In genomic region chr12:128267651-128268347, GRCh38 we compare ENCODE assay signal across 17 cellular contexts. TPM values are rescaled to one million over a fixed set of nuclear protein-coding genes. Genes with fewer than 3 reads are reported as not detected.
DNase-seq lines count a peak whose midpoint lies in the region; ATAC-seq and TF ChIP-seq lines count a peak whose summit lies in the region.
"Had no signal": no experiment of that assay in that cellular context is flagged by ENCODE, and none has a peak within 500 bp of the region (broad histone marks: within the 10 kb centered on the region; RNA-seq: fewer than 3 reads in every experiment).

No MANE protein-coding gene starts in this region.

- ATAC-seq in Right ventricle myocardium inferior (no peak), left cardiac atrium (peak; percentile 24 to 51), GM18502 (IDR thresholded peaks at IDR 0.05; ENCODE audit: poor library complexity, unreplicated experiment) (no peak), GM21619 (IDR thresholded peaks at IDR 0.05; ENCODE audit: unreplicated experiment) (no peak)
- ATAC-seq: effector memory CD8-positive, alpha-beta T cell; WTC11 had no signal

- H3K27me3 ChIP-seq in cardiac muscle cell (peaks cover 77% of the 10 kb centered on the region), osteoblast (ENCODE audit: insufficient read depth, low read length) (no peaks in the 10 kb centered on the region), vagina (no peaks in the 10 kb centered on the region)
- H3K27me3 ChIP-seq: SJSA1 had no signal

- H3K4me3 ChIP-seq in cardiac muscle cell (peak overlapping the region; percentile 47), osteoblast (ENCODE audit: insufficient read depth, low read length) (no peak overlapping the region), vagina (peak overlapping the region; percentile 57 to 66)
- H3K4me3 ChIP-seq: SJSA1 had no signal

- TF ChIP-seq CTCF in cardiac muscle cell (IDR thresholded peaks at IDR 0.05; ENCODE audit: low read depth, low read length) = no peak
- TF ChIP-seq CTCF in osteoblast (IDR thresholded peaks at IDR 0.05; ENCODE audit: extremely low read depth, low read depth, low read length) = no peak
- no peak for TF ChIP-seq CTCF in vagina (IDR thresholded peaks at IDR 0.05)

- intact Hi-C loops in Right ventricle myocardium inferior (cut with DNase I) = loop anchor here (10.0 kb wide), 1 partner anchor 1647 kb away; no protein-coding TSS in a partner anchor
- intact Hi-C loops in left cardiac atrium (cut with DNase I) = loop anchor here in 1 of 2 donors (10.0 kb wide), 1 partner anchor 1647 kb away; no protein-coding TSS in a partner anchor
- intact Hi-C loops in vagina (cut with DNase I) = no loop called here
- intact Hi-C loops in activated T-helper 2 cell treated with anti-CD3 and anti-CD28 coated beads, Interferon-gamma antibody, Interleukin-2, Interleukin-4, amounts not matched to agents 10 μg/mL and 5 μg/mL and 100 μg/mL, durations not matched to agents 14 hours and 24 hours and 36 hours (cut with micrococcal nuclease) = no loop called here

- H3K36me3 Mint-ChIP-seq in activated T-helper 2 cell treated with anti-CD3 and anti-CD28 coated beads, Interferon-gamma antibody, Interleukin-2, Interleukin-4, amounts not matched to agents 10 μg/mL and 5 μg/mL and 100 μg/mL, durations not matched to agents 14 hours and 24 hours and 36 hours (ENCODE audit: low read depth) = no peaks in the 10 kb centered on the region

- H3K4me1 ChIP-seq in cardiac muscle cell (ENCODE audit: low read depth) = peaks cover 14% of the 10 kb centered on the region
- H3K4me1 ChIP-seq in osteoblast (ENCODE audit: insufficient read depth, low read length) = no peaks in the 10 kb centered on the region
- peaks cover 33% of the 10 kb centered on the region for H3K4me1 ChIP-seq in vagina
- H3K4me1 ChIP-seq: SJSA1 had no signal

- no peaks in the 10 kb centered on the region for H3K79me2 ChIP-seq in osteoblast (ENCODE audit: insufficient read depth, low read length)

- no peak overlapping the region for H3K4me2 ChIP-seq in osteoblast (ENCODE audit: insufficient read depth, low read length)

- no peak overlapping the region for H3K27ac ChIP-seq in cardiac muscle cell
- H3K27ac ChIP-seq in osteoblast (ENCODE audit: low read depth, low read length) = no peak overlapping the region
- H3K27ac ChIP-seq in vagina = peak overlapping the region; percentile 74
- H3K27ac ChIP-seq: SJSA1 had no signal

- no peaks in the 10 kb centered on the region for H4K20me1 ChIP-seq in osteoblast (ENCODE audit: insufficient read depth, low read length)

- peaks cover 16% of the 10 kb centered on the region for H3K9me3 Mint-ChIP-seq in activated T-helper 2 cell treated with anti-CD3 and anti-CD28 coated beads, Interferon-gamma antibody, Interleukin-2, Interleukin-4, amounts not matched to agents 10 μg/mL and 5 μg/mL and 100 μg/mL, durations not matched to agents 14 hours and 24 hours and 36 hours
- H3K9me3 Mint-ChIP-seq: effector memory CD8-positive, alpha-beta T cell had no signal

- peaks cover 19% of the 10 kb centered on the region for H3K27me3 Mint-ChIP-seq in activated T-helper 2 cell treated with anti-CD3 and anti-CD28 coated beads, Interferon-gamma antibody, Interleukin-2, Interleukin-4, amounts not matched to agents 10 μg/mL and 5 μg/mL and 100 μg/mL, durations not matched to agents 14 hours and 24 hours and 36 hours (ENCODE audit: low read depth)

- H3K36me3 ChIP-seq in cardiac muscle cell (no peaks in the 10 kb centered on the region), osteoblast (ENCODE audit: insufficient read depth, low read length) (no peaks in the 10 kb centered on the region), vagina (no peaks in the 10 kb centered on the region)
- H3K36me3 ChIP-seq: SJSA1 had no signal

- H3K9me3 ChIP-seq in cardiac muscle cell (ENCODE audit: low read depth) = no peaks in the 10 kb centered on the region
- no peaks in the 10 kb centered on the region for H3K9me3 ChIP-seq in osteoblast (ENCODE audit: low read depth, low read length)
- H3K9me3 ChIP-seq in vagina = no peaks in the 10 kb centered on the region
- H3K9me3 ChIP-seq: SJSA1 had no signal

- DNase-seq in cardiac muscle cell (ENCODE audit: low read depth in 1 of 2, low spot score in 1 of 2) = peak in 1 of 2 donors; percentile 3
- DNase-seq in Right ventricle myocardium inferior (ENCODE audit: missing footprints) = no peak
- no peak for DNase-seq in left cardiac atrium
- peak; percentile 69 for DNase-seq in osteoblast (ENCODE audit: insufficient read length, low spot score, missing footprints)
- DNase-seq in vagina (ENCODE audit: extremely low spot score in 2 of 2) = peak in 1 of 2 donors; percentile 83
- no peak for DNase-seq in activated T-helper 2 cell treated with anti-CD3 and anti-CD28 coated beads, Interferon-gamma antibody, Interleukin-2, Interleukin-4, amounts not matched to agents 10 μg/mL and 5 μg/mL and 100 μg/mL, durations not matched to agents 14 hours and 24 hours and 36 hours (ENCODE audit: low spot score)
- DNase-seq: ACHN; activated T-cell treated with anti-CD3 and anti-CD28 coated beads for 4 hours; effector memory CD8-positive, alpha-beta T cell; IMR-90; NCI-H1417 treated with DMSO at 0.1 percent for 48 hours; NCI-H774; stimulated activated CD4-positive, alpha-beta T cell treated with anti-CD3 and anti-CD28 coated beads, Interleukin-12 subunit alpha, Interleukin-12 subunit beta, amount 100 ng/mL, for 4 hours had no signal

- H2AFZ ChIP-seq in osteoblast (ENCODE audit: low read length) = no peak overlapping the region

- no peaks in the 10 kb centered on the region for H3K4me1 Mint-ChIP-seq in activated T-helper 2 cell treated with anti-CD3 and anti-CD28 coated beads, Interferon-gamma antibody, Interleukin-2, Interleukin-4, amounts not matched to agents 10 μg/mL and 5 μg/mL and 100 μg/mL, durations not matched to agents 14 hours and 24 hours and 36 hours (ENCODE audit: low read depth)
- H3K4me1 Mint-ChIP-seq: WTC11 had no signal

- H3K4me3 Mint-ChIP-seq in activated T-helper 2 cell treated with anti-CD3 and anti-CD28 coated beads, Interferon-gamma antibody, Interleukin-2, Interleukin-4, amounts not matched to agents 10 μg/mL and 5 μg/mL and 100 μg/mL, durations not matched to agents 14 hours and 24 hours and 36 hours (ENCODE audit: low read depth) = no peak overlapping the region
- H3K4me3 Mint-ChIP-seq: WTC11 had no signal

- no peak for TF ChIP-seq POLR2A in vagina (IDR thresholded peaks at IDR 0.05)

- no peak overlapping the region for H3K27ac Mint-ChIP-seq in activated T-helper 2 cell treated with anti-CD3 and anti-CD28 coated beads, Interferon-gamma antibody, Interleukin-2, Interleukin-4, amounts not matched to agents 10 μg/mL and 5 μg/mL and 100 μg/mL, durations not matched to agents 14 hours and 24 hours and 36 hours
- H3K27ac Mint-ChIP-seq: effector memory CD8-positive, alpha-beta T cell; WTC11 had no signal

RNA-seq across cellular contexts. Expression of gene TMEM132C, which starts 0.8 kb away (rescaled TPM):
- total RNA-seq in cardiac muscle cell (1.8 and 3.9 TPM in 2 replicates), Right ventricle myocardium inferior (2.6 TPM), left cardiac atrium (10 to 100 TPM; 11.1 to 12.8 TPM), osteoblast (not detected in 2 replicates), vagina (20.6 TPM)
- polyA plus RNA-seq in cardiac muscle cell = 1.6 and 2.5 TPM in 2 replicates
- not detected in 2 replicates for total RNA-seq in activated T-helper 2 cell treated with anti-CD3 and anti-CD28 coated beads, Interferon-gamma antibody, Interleukin-2, Interleukin-4, amounts not matched to agents 10 μg/mL and 5 μg/mL and 100 μg/mL, durations not matched to agents 14 hours and 24 hours and 36 hours
- total RNA-seq: IMR-90, SJSA1, WTC11 had no signal
- polyA plus RNA-seq: IMR-90 had no signal

Comparison
In these comparisons a context has a peak if more than half of its experiments do, and no peak if none do; other contexts are left out.
1. ATAC-seq: peak in left cardiac atrium (2 of 2); none in Right ventricle myocardium inferior (single experiment), GM18502 (single experiment) and GM21619 (single experiment).